26 cellular contexts compared by ENCODE assay signal in the genomic region with DNA sequence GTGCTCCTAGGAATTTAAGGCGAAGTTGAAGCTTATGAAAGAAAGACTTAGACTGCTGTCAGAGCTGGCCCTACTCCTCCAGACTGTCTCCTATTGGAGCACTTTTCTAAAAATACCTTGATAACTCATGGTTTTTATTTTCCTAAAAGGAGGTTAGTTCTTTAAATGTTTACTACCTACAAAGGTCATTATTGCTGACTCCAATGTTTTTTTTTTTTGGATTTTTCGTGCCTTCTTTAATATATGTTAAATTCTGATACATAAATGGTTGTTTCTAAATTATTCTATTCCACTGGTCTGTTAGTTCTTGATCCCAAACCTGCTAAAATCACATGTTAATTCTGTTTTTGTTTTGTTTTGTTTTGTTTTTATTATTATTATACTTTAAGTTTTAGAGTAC.
"Had no signal": no experiment of that assay in that cellular context is flagged by ENCODE, and none has a peak within 500 bp of the region (broad histone marks: within the 10 kb centered on the region; RNA-seq: fewer than 3 reads in every experiment).

No MANE protein-coding gene starts in this region.

- DNase-seq: colonic mucosa; cortex of kidney; effector CD8-positive, alpha-beta T cell; effector memory CD8-positive, alpha-beta T cell; endodermal cell; erythroblast; esophagus squamous epithelium; foreskin fibroblast; foreskin melanocyte; gastrocnemius medialis; glutamatergic neuron; head of caudate nucleus; heart right ventricle; hippocampal formation; left cardiac atrium; left lung; left ventricle myocardium superior; lower lobe of right lung; mesenchymal stem cell; mucosa of descending colon; naive B cell had no signal

- H3K9me3 ChIP-seq: colonic mucosa, esophagus squamous epithelium, gastrocnemius medialis, heart right ventricle, left lung, lower lobe of right lung, mucosa of descending colon had no signal

- H3K36me3 ChIP-seq: colonic mucosa, esophagus squamous epithelium, gastrocnemius medialis, heart right ventricle, left lung, lower lobe of right lung had no signal

- H3K27me3 ChIP-seq: colonic mucosa, esophagus squamous epithelium, gastrocnemius medialis, heart right ventricle, left lung had no signal

- H3K4me1 ChIP-seq: colonic mucosa, esophagus squamous epithelium, gastrocnemius medialis, heart right ventricle, left lung, lower lobe of right lung had no signal

- H3K4me3 ChIP-seq: colonic mucosa, esophagus squamous epithelium, gastrocnemius medialis, heart right ventricle, left lung, lower lobe of right lung, mucosa of descending colon had no signal

- H3K27ac ChIP-seq: colonic mucosa, epithelial cell of prostate, esophagus squamous epithelium, gastrocnemius medialis, heart right ventricle, left lung, lower lobe of right lung had no signal

- ATAC-seq: effector memory CD8-positive, alpha-beta T cell; esophagus mucosa; gastrocnemius medialis; heart right ventricle; left cardiac atrium; left lung; left ventricle myocardium superior; lower lobe of right lung; mucosa of descending colon had no signal

- FAIRE-seq: endometrium, islet of Langerhans, keratinocyte had no signal
